In the genomic region with DNA sequence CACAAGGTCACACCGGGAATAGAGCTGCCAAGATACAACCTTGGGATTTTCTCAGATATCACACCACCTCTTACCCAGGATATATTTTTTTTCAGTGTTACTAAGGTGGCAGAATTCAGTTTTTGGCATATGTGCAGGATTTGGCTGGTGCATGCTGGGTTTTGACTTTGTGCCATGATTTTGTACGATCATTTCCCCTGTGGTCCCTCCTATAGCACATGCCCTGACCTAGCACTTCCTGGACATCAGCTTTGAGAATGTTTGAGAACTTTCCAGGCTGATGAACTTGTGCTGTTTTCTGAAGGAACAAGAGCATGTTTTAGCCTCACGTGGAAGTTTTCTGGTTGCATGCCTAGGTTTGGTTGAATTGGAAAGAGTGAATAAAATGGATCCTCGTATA, we compare ENCODE assay signal across 23 cellular contexts. TPM values are rescaled to one million over a fixed set of nuclear protein-coding genes. Genes with fewer than 3 reads are reported as not detected.
DNase-seq lines count a peak whose midpoint lies in the region; ATAC-seq and TF ChIP-seq lines count a peak whose summit lies in the region.
"Had no signal": no experiment of that assay in that cellular context is flagged by ENCODE, and none has a peak within 500 bp of the region (broad histone marks: within the 10 kb centered on the region; RNA-seq: fewer than 3 reads in every experiment).

No MANE protein-coding gene starts in this region.

- H2AFZ ChIP-seq in osteoblast (ENCODE audit: low read length), result no peak overlapping the region

- H3K27me3 ChIP-seq in MG63, result no peaks in the 10 kb centered on the region
- H3K27me3 ChIP-seq in osteoblast (ENCODE audit: insufficient read depth, low read length), result no peaks in the 10 kb centered on the region
- H3K27me3 ChIP-seq: left lung, sigmoid colon had no signal

- H3K9me3 ChIP-seq in MG63 (no peaks in the 10 kb centered on the region), osteoblast (ENCODE audit: low read depth, low read length) (no peaks in the 10 kb centered on the region)
- H3K9me3 ChIP-seq: left lung, sigmoid colon had no signal

- no peaks in the 10 kb centered on the region for H3K79me2 ChIP-seq in osteoblast (ENCODE audit: insufficient read depth, low read length)

- H3K36me3 ChIP-seq in MG63 (no peaks in the 10 kb centered on the region), osteoblast (ENCODE audit: insufficient read depth, low read length) (no peaks in the 10 kb centered on the region)
- H3K36me3 ChIP-seq: left lung, sigmoid colon had no signal

- H3K27ac ChIP-seq in osteoblast (ENCODE audit: low read depth, low read length), result no peak overlapping the region
- H3K27ac ChIP-seq: left lung, sigmoid colon had no signal

- TF ChIP-seq CTCF in osteoblast (IDR thresholded peaks at IDR 0.05; ENCODE audit: extremely low read depth, low read depth, low read length) (no peak), foreskin fibroblast (IDR thresholded peaks at IDR 0.05; ENCODE audit: low read depth, low read length) (no peak)

- H3K4me3 ChIP-seq in MG63 (no peak overlapping the region), osteoblast (ENCODE audit: insufficient read depth, low read length) (no peak overlapping the region), foreskin fibroblast (ENCODE audit: low read depth in 1 of 2, low read length in 2 of 2) (no peak overlapping the region)
- H3K4me3 ChIP-seq: left lung, sigmoid colon had no signal

- H3K4me1 ChIP-seq in osteoblast (ENCODE audit: insufficient read depth, low read length), result peaks cover 46% of the 10 kb centered on the region

- peak; percentile 23 for DNase-seq in MG63
- peak; percentile 32 to 71 for DNase-seq in dermis microvascular lymphatic vessel endothelial cell (ENCODE audit: low read depth in 2 of 2)
- no peak for DNase-seq in osteoblast (ENCODE audit: insufficient read length, low spot score, missing footprints)
- DNase-seq in foreskin fibroblast, result no peak
- DNase-seq: activated CD4-positive, alpha-beta T cell treated with anti-CD3 and anti-CD28 coated beads for 4 hours; activated CD8-positive, alpha-beta memory T cell treated with anti-CD3 and anti-CD28 coated beads, Interleukin-2, amount 50 U/mL, for 4 hours; activated effector memory CD4-positive, alpha-beta T cell treated with anti-CD3 and anti-CD28 coated beads, Interleukin-2, amount 50 U/mL, for 16 hours; EL; foreskin melanocyte; H9; KG1; left lung; NCI-H2227 treated with DMSO at 0.1 percent for 48 hours; nucleus accumbens; sigmoid colon; stimulated activated CD4-positive, alpha-beta T cell treated with anti-CD3 and anti-CD28 coated beads, Interleukin-1b, Interleukin-23, amount 100 ng/mL, for 48 hours; SW 1271 had no signal

- H4K20me1 ChIP-seq in osteoblast (ENCODE audit: insufficient read depth, low read length), result no peaks in the 10 kb centered on the region

- ATAC-seq in GM18907 (IDR thresholded peaks at IDR 0.05; ENCODE audit: unreplicated experiment) (peak; percentile 19), GM18498 (IDR thresholded peaks at IDR 0.05; ENCODE audit: unreplicated experiment) (no peak), GM21360 (IDR thresholded peaks at IDR 0.05; ENCODE audit: unreplicated experiment) (no peak)
- ATAC-seq: left lung had no signal

- H3K4me2 ChIP-seq in osteoblast (ENCODE audit: insufficient read depth, low read length), result peak overlapping the region; percentile 2

RNA-seq across cellular contexts. Expression of a gene that starts 11.0 kb away (rescaled TPM):
- not detected in 2 replicates for total RNA-seq in MG63 (2014; rRNA removed; shearing (Covaris generic); ENCODE audit: low replicate concordance)
- not detected in 2 replicates for total RNA-seq in dermis microvascular lymphatic vessel endothelial cell
- total RNA-seq in osteoblast, result not detected in 2 replicates
- total RNA-seq: chondrocyte, H9, left lung, RPMI7951, sigmoid colon, ureter had no signal

RNA-seq across cellular contexts. Expression of a gene that starts 39.8 kb away (rescaled TPM):
- total RNA-seq in MG63 (2014; rRNA removed; shearing (Covaris generic); ENCODE audit: low replicate concordance), result 3.6 and 6.4 TPM in 2 replicates
- total RNA-seq in dermis microvascular lymphatic vessel endothelial cell, result 10.9 and 13.3 TPM in 2 replicates
- 21.7 and 24.5 TPM in 2 replicates for total RNA-seq in osteoblast

Comparison
In these comparisons a context has a peak if more than half of its experiments do, and no peak if none do; other contexts are left out.
1. DNase-seq: peak in MG63 (single experiment) and dermis microvascular lymphatic vessel endothelial cell (2 of 2); none in osteoblast (single experiment) and foreskin fibroblast (0 of 2).